24 cellular contexts compared by ENCODE assay signal in genomic region chr4:52350926-52351325, GRCh38.
"Had no signal": no experiment of that assay in that cellular context is flagged by ENCODE, and none has a peak within 500 bp of the region (broad histone marks: within the 10 kb centered on the region; RNA-seq: fewer than 3 reads in every experiment).

No MANE protein-coding gene starts in this region.

- H3K27ac ChIP-seq: stomach, suprapubic skin, testis, thoracic aorta, thyroid gland, tibial artery, tibial nerve, transverse colon, upper lobe of left lung, upper lobe of right lung, uterus, vagina had no signal

- H3K27me3 ChIP-seq: stomach, suprapubic skin, testis, thyroid gland, tibial artery, tibial nerve, transverse colon, upper lobe of left lung, upper lobe of right lung, uterus, vagina had no signal

- DNase-seq: stimulated activated CD4-positive, alpha-beta T cell treated with anti-CD3 and anti-CD28 coated beads, Interleukin-2, amount 100 ng/mL, for 24 hours; stimulated activated CD4-positive, alpha-beta T cell treated with anti-CD3 and anti-CD28 coated beads, Interleukin-2, amount 100 ng/mL, for 48 hours; stimulated activated CD4-positive, alpha-beta T cell treated with anti-CD3 and anti-CD28 coated beads, Interleukin-4, amount 100 ng/mL, for 1 hour; stimulated activated CD4-positive, alpha-beta T cell treated with anti-CD3 and anti-CD28 coated beads, Interleukin-4, amount 100 ng/mL, for 24 hours; stimulated activated CD4-positive, alpha-beta T cell treated with anti-CD3 and anti-CD28 coated beads, Interleukin-4, amount 100 ng/mL, for 4 hours; stimulated activated CD8-positive, alpha-beta memory T cell treated with anti-CD3 and anti-CD28 coated beads, Interleukin-4, amount 100 ng/mL, for 48 hours; stimulated activated naive B cell treated with anti-CD40 and anti-IgM and Interleukin-4, amounts not matched to agents 10 μg/mL and 1 μg/mL and 100 μg/mL, for 72 hours; stimulated activated naive CD4-positive, alpha-beta T cell; stimulated activated naive CD4-positive, alpha-beta T cell treated with Interleukin-2 at 50 U/mL for 16 hours; stimulated activated naive CD8-positive, alpha-beta T cell treated with anti-CD3 and anti-CD28 coated beads, Interleukin-15, amount 100 ng/mL, for 72 hours; stimulated activated naive CD8-positive, alpha-beta T cell treated with anti-CD3 and anti-CD28 coated beads, Interleukin-15, Interleukin-2, amounts not matched to agents 100 U/mL and 50 U/mL, for 24 hours; stomach; substantia nigra; testis; thyroid gland; tibial artery; transverse colon; upper lobe of left lung; upper lobe of right lung; uterus had no signal

- H3K4me1 ChIP-seq: stomach, suprapubic skin, testis, thyroid gland, tibial artery, tibial nerve, transverse colon, upper lobe of left lung, upper lobe of right lung, uterus, vagina had no signal

- H3K36me3 ChIP-seq: stomach, suprapubic skin, thoracic aorta, thyroid gland, tibial artery, tibial nerve, transverse colon, upper lobe of left lung, upper lobe of right lung, uterus, vagina had no signal

- H3K4me3 ChIP-seq: stomach, suprapubic skin, testis, thoracic aorta, thyroid gland, tibial artery, tibial nerve, transverse colon, upper lobe of left lung, upper lobe of right lung, uterus, vagina had no signal

- H3K9me3 ChIP-seq: stomach, suprapubic skin, testis, thoracic aorta, thyroid gland, tibial artery, transverse colon, upper lobe of right lung, uterus, vagina had no signal
